24 cellular contexts compared by ENCODE assay signal in the genomic region with DNA sequence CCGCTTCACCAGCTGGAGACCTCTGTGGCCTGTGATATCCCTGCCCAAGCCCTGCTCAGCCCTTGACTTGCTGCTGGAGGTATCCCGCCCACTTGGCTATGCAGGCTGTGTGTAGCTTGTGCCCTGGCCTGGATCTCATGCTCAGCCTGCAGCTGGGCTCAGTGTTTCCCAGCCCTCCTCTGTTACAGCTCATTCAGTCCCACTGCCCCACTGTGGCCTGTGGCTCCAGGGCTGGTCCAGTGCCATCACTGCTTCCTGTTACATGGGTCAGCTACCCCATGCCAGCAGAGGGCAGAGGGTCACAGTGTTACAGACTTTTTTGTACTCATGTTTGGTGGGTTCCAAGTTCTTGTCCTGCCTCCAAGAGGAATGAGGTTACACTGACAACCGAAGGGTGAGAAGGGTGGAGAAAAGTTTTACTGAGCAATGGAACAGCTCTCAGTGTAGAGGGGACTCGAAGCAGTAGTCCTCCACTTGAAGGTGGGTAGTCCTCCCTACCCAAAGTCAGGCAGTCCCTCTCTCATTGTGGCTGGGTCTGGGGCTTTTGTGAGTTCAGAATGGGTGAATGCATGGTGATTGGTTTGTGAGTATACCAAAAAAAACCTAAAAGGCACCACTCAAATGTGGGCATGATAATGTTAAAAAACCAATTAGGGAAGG.
"Had no signal": no experiment of that assay in that cellular context is flagged by ENCODE, and none has a peak within 500 bp of the region (broad histone marks: within the 10 kb centered on the region; RNA-seq: fewer than 3 reads in every experiment).

No MANE protein-coding gene starts in this region.

- H3K4me3 Mint-ChIP-seq: activated CD4-positive, alpha-beta T cell treated with anti-CD3 and anti-CD28 coated beads, Interleukin-2, amount 10 ng/mL, durations not matched to agents 24 days and 14 days; activated CD8-positive, alpha-beta T cell treated with anti-CD3 and anti-CD28 coated beads, Interleukin-2, amount 10 ng/mL, durations not matched to agents 7 days and 5 days; activated naive CD8-positive, alpha-beta T cell treated with anti-CD3 and anti-CD28 coated beads for 36 hours; mesothelial cell of epicardium; nephron progenitor cell; T-helper 2 cell treated with Interferon-gamma antibody and Interleukin-4, amounts not matched to agents 5 μg/mL and 100 μg/mL, for 36 hours had no signal

- H3K27ac ChIP-seq: body of pancreas, colonic mucosa, esophagus muscularis mucosa, lower lobe of right lung, prostate gland, skin epidermis, transverse colon had no signal

- ATAC-seq: activated CD8-positive, alpha-beta T cell treated with anti-CD3 and anti-CD28 coated beads, Interleukin-2, amount 10 ng/mL, durations not matched to agents 7 days and 5 days; body of pancreas; lower lobe of right lung had no signal

- DNase-seq: activated CD4-positive, alpha-beta T cell treated with anti-CD3 and anti-CD28 coated beads, Interleukin-2, amount 10 ng/mL, durations not matched to agents 24 days and 14 days; activated CD4-positive, CD25-positive, alpha-beta regulatory T cell; activated CD8-positive, alpha-beta memory T cell treated with anti-CD3 and anti-CD28 coated beads, Interleukin-2, amount 50 U/mL, for 48 hours; activated CD8-positive, alpha-beta T cell treated with anti-CD3 and anti-CD28 coated beads, Interleukin-2, amount 10 ng/mL, durations not matched to agents 7 days and 5 days; activated gamma-delta T cell treated with Interleukin-2 at 50 U/mL for 16 hours; activated naive CD8-positive, alpha-beta T cell treated with anti-CD3 and anti-CD28 coated beads for 36 hours; amygdala; body of pancreas; caudate nucleus; colonic mucosa; glutamatergic neuron; hypothalamus; lower lobe of right lung; nephron progenitor cell; stimulated activated CD4-positive, alpha-beta T cell treated with anti-CD3 and anti-CD28 coated beads, Interleukin-15, amount 100 ng/mL, for 24 hours; stimulated activated CD4-positive, alpha-beta T cell treated with anti-CD3 and anti-CD28 coated beads, Interleukin-4, amount 100 ng/mL, for 1 hour; stimulated activated naive CD4-positive, alpha-beta T cell treated with Interleukin-2 at 50 U/mL for 16 hours; substantia nigra; transverse colon had no signal

- H3K9me3 ChIP-seq: body of pancreas, colonic mucosa, esophagus muscularis mucosa, lower lobe of right lung, prostate gland, transverse colon had no signal

- H3K36me3 ChIP-seq: colonic mucosa, esophagus muscularis mucosa, lower lobe of right lung, prostate gland, transverse colon had no signal

- H3K36me3 Mint-ChIP-seq: activated naive CD8-positive, alpha-beta T cell treated with anti-CD3 and anti-CD28 coated beads for 36 hours; mesothelial cell of epicardium had no signal

- H3K4me3 ChIP-seq: body of pancreas, colonic mucosa, esophagus muscularis mucosa, lower lobe of right lung, prostate gland, skin epidermis, transverse colon had no signal

- H3K4me1 ChIP-seq: body of pancreas, colonic mucosa, esophagus muscularis mucosa, lower lobe of right lung, prostate gland, transverse colon had no signal

- H3K27ac Mint-ChIP-seq: activated CD4-positive, alpha-beta T cell treated with anti-CD3 and anti-CD28 coated beads, Interleukin-2, amount 10 ng/mL, durations not matched to agents 24 days and 14 days; activated CD8-positive, alpha-beta T cell treated with anti-CD3 and anti-CD28 coated beads, Interleukin-2, amount 10 ng/mL, durations not matched to agents 7 days and 5 days; activated naive CD8-positive, alpha-beta T cell treated with anti-CD3 and anti-CD28 coated beads for 36 hours; mesothelial cell of epicardium; nephron progenitor cell; T-helper 2 cell treated with Interferon-gamma antibody and Interleukin-4, amounts not matched to agents 5 μg/mL and 100 μg/mL, for 36 hours had no signal

- H3K27me3 ChIP-seq: body of pancreas, colonic mucosa, esophagus muscularis mucosa, transverse colon had no signal

- H3K4me1 Mint-ChIP-seq: activated naive CD8-positive, alpha-beta T cell treated with anti-CD3 and anti-CD28 coated beads for 36 hours had no signal
